14 cellular contexts compared by ENCODE assay signal in the genomic region with DNA sequence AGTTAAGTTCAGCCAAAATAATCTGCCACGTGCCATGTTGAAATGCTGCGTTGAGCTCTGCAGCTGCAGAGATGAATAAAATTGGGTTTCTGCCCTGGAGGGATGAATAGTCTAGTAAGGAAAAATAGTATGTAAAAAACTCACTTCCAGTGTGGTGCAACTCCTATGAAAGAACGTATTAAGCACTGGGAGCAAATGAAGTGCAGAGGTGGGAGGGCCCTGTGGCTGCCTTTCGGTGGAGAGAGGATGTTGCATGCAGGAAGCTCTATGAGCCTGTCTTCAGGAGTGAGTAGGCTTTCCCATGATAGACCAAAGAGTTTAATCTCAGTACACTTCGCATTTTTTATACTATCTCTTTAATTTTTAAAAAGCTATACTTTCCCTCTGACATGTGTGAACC.
"Had no signal": no experiment of that assay in that cellular context is flagged by ENCODE, and none has a peak within 500 bp of the region (broad histone marks: within the 10 kb centered on the region; RNA-seq: fewer than 3 reads in every experiment).

No MANE protein-coding gene starts in this region.

- H3K27ac Mint-ChIP-seq: activated naive CD4-positive, alpha-beta T cell treated with anti-CD3 and anti-CD28 coated beads, Interleukin-2, amount 10 ng/mL, durations not matched to agents 7 days and 5 days; activated T-helper 2 cell treated with anti-CD3 and anti-CD28 coated beads, Interferon-gamma antibody, Interleukin-2, Interleukin-4, amounts not matched to agents 10 μg/mL and 5 μg/mL and 100 μg/mL, durations not matched to agents 14 hours and 24 hours and 36 hours; immature natural killer cell had no signal

- H3K9me3 Mint-ChIP-seq: activated T-helper 2 cell treated with anti-CD3 and anti-CD28 coated beads, Interferon-gamma antibody, Interleukin-2, Interleukin-4, amounts not matched to agents 10 μg/mL and 5 μg/mL and 100 μg/mL, durations not matched to agents 14 hours and 24 hours and 36 hours; immature natural killer cell had no signal

- H3K4me1 ChIP-seq: colonic mucosa had no signal

- H3K27ac ChIP-seq: colonic mucosa, skin epidermis, stomach, thoracic aorta had no signal

- H3K4me3 ChIP-seq: colonic mucosa, lung, skin epidermis, stomach, thoracic aorta had no signal

- ATAC-seq: left colon; naive thymus-derived CD4-positive, alpha-beta T cell had no signal

- H3K36me3 ChIP-seq: colonic mucosa had no signal

- H3K27me3 ChIP-seq: colonic mucosa, stomach had no signal

- DNase-seq: activated CD8-positive, alpha-beta memory T cell treated with anti-CD3 and anti-CD28 coated beads for 24 hours; activated naive CD4-positive, alpha-beta T cell treated with anti-CD3 and anti-CD28 coated beads, Interleukin-2, amount 10 ng/mL, durations not matched to agents 7 days and 5 days; activated T-cell treated with anti-CD3 and anti-CD28 coated beads for 4 hours; colonic mucosa; effector CD4-positive, alpha-beta T cell; immature natural killer cell; left colon; naive thymus-derived CD4-positive, alpha-beta T cell; posterior cingulate gyrus; stomach had no signal

- H3K27me3 Mint-ChIP-seq: activated naive CD4-positive, alpha-beta T cell treated with anti-CD3 and anti-CD28 coated beads, Interleukin-2, amount 10 ng/mL, durations not matched to agents 7 days and 5 days; naive thymus-derived CD4-positive, alpha-beta T cell had no signal

- H3K4me3 Mint-ChIP-seq: activated naive CD4-positive, alpha-beta T cell treated with anti-CD3 and anti-CD28 coated beads, Interleukin-2, amount 10 ng/mL, durations not matched to agents 7 days and 5 days; immature natural killer cell; naive thymus-derived CD4-positive, alpha-beta T cell had no signal
